In the genomic region with DNA sequence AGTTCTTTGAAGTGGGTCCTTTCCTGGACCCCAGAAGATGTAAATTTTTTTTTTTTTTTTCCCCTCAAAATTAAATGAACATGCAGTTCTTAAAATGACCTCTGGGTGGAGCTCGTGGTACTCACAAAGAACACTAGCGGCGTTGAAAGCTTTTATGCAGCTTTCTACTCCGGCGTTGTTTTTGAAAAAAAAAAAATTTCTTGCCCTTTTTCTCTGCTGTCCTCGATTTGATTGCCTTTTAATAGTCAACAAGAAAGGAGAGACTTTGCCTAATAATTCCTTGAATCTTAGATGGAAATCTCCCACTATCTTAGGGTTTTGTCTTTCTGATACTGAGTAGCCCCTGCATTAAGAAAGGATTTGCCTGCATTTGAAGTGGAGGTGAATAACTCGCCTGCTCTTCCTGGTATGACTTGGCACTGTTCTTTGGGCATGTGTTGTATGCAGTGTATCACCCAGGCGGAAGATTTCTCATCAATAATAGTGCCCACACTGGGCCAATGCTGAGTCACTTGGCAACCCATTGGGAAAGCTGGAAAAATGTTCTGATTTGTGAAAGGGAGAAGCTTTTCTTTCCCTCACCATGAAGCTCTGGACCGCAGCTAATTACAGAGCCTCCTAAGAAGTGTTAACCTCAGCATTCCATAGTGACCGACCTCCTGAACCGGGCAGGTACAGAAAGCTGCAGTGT, we compare ENCODE assay signal across 9 cellular contexts.
DNase-seq lines count a peak whose midpoint lies in the region; ATAC-seq, FAIRE-seq and TF ChIP-seq lines count a peak whose summit lies in the region.
"Had no signal": no experiment of that assay in that cellular context is flagged by ENCODE, and none has a peak within 500 bp of the region (broad histone marks: within the 10 kb centered on the region; RNA-seq: fewer than 3 reads in every experiment).

No MANE protein-coding gene starts in this region.

- CTCF ChIA-PET in CD8-positive, alpha-beta T cell (lab: Charles Lee), result interaction anchor here (0.6 to 2.8 kb wide), 11 partner anchors 8 to 612 kb away, joined by 3 to 14 read pairs (median 4); no protein-coding TSS in a partner anchor
- CTCF ChIA-PET in K562 (lab: Yijun Ruan, JAX; ENCODE audit: low intra/inter-chr PET ratio), result interaction anchor here (0.6 to 0.7 kb wide), 6 partner anchors 20 to 1498 kb away, joined by 3 to 5 read pairs (median 3); no protein-coding TSS in a partner anchor

- H3F3A ChIP-seq in smooth muscle cell (ENCODE audit: low read depth), result no peaks in the 10 kb centered on the region

- TF ChIP-seq POLR2A in K562 (conservative IDR thresholded peaks at IDR 0.05), result no peak

- no peak overlapping the region for H3K4me3 ChIP-seq in CD8-positive, alpha-beta T cell (ENCODE audit: low read depth, low read length)
- no peak overlapping the region for H3K4me3 ChIP-seq in K562
- no peak overlapping the region for H3K4me3 ChIP-seq in smooth muscle cell

- no peaks in the 10 kb centered on the region for H3K9me3 Mint-ChIP-seq in CD8-positive, alpha-beta T cell
- H3K9me3 Mint-ChIP-seq in immature natural killer cell, result no peaks in the 10 kb centered on the region
- H3K9me3 Mint-ChIP-seq: activated B cell treated with CpG ODN at 0.5 μM for 24 hours had no signal

- H3K9me1 ChIP-seq in K562 (ENCODE audit: control insufficient read depth, insufficient read depth, low read length), result no peaks in the 10 kb centered on the region

- H3K4me2 ChIP-seq in K562 (ENCODE audit: insufficient read depth, low read length) (no peak overlapping the region), smooth muscle cell (peak overlapping the region; percentile 12)

- peak; percentile 81 for FAIRE-seq in GM19239 (lab: Jason Lieb, UNC)
- FAIRE-seq in K562 (lab: Jason Lieb, UNC), result peak; percentile 19

- H3K4me1 Mint-ChIP-seq in CD8-positive, alpha-beta T cell (ENCODE audit: low read depth), result peaks cover 9% of the 10 kb centered on the region
- no peaks in the 10 kb centered on the region for H3K4me1 Mint-ChIP-seq in immature natural killer cell

- no peaks in the 10 kb centered on the region for H3K9me3 ChIP-seq in CD8-positive, alpha-beta T cell (ENCODE audit: low read length)
- H3K9me3 ChIP-seq in K562 (replicated peaks; ENCODE audit: control insufficient read depth, insufficient read depth, low read depth, low read length) (no peaks in the 10 kb centered on the region), smooth muscle cell (replicated peaks; ENCODE audit: low read depth) (no peaks in the 10 kb centered on the region)

- peak overlapping the region; percentile 71 for H3K4me3 Mint-ChIP-seq in CD8-positive, alpha-beta T cell
- H3K4me3 Mint-ChIP-seq in immature natural killer cell, result peak overlapping the region in 2 of 5 donors; percentile 36 to 42
- H3K4me3 Mint-ChIP-seq: activated B cell treated with CpG ODN at 0.5 μM for 24 hours had no signal

- H3K9ac ChIP-seq in K562 (ENCODE audit: insufficient read depth in 1 of 2, low read depth in 2 of 2, low read length in 2 of 2) (no peak overlapping the region), smooth muscle cell (ENCODE audit: low read depth) (no peak overlapping the region)

- intact Hi-C loops in CD8-positive, alpha-beta T cell (cut with DNase I, micrococcal nuclease), result loop anchor here (1.0 to 10.0 kb wide), 5 partner anchors 56 to 1769 kb away; a partner anchor contains a TSS
- intact Hi-C loops in K562 (cut with micrococcal nuclease), result loop anchor here (5.0 to 10.0 kb wide), 3 partner anchors 56 to 1479 kb away; no protein-coding TSS in a partner anchor

- no peak for TF ChIP-seq EP300 in K562 (IDR thresholded peaks at IDR 0.05; ENCODE audit: low read length)

- H4K20me1 ChIP-seq in K562 (replicated peaks; ENCODE audit: control insufficient read depth, insufficient read depth, low read length) (no peaks in the 10 kb centered on the region), smooth muscle cell (ENCODE audit: low read depth) (no peaks in the 10 kb centered on the region)

- no peak overlapping the region for H3K27ac Mint-ChIP-seq in CD8-positive, alpha-beta T cell
- H3K27ac Mint-ChIP-seq in immature natural killer cell, result no peak overlapping the region
- H3K27ac Mint-ChIP-seq: activated B cell treated with CpG ODN at 0.5 μM for 24 hours had no signal

- DNase-seq in CD8-positive, alpha-beta T cell, result peak in 3 of 7 experiments; percentile 3 to 25 (median 11)
- DNase-seq in GM19239 (ENCODE audit: insufficient read length, low spot score) (peak; percentile 5), NCI-H226 (peak; percentile 43), K562 (ENCODE audit: extremely low read depth in 1 of 4, low spot score in 3 of 4) (peak; percentile 27 to 49 (median 39)), immature natural killer cell (peak; percentile 9 to 40 (median 21)), smooth muscle cell (lab: John Stamatoyannopoulos, UW; ENCODE audit: unreplicated experiment) (no peak)
- DNase-seq: activated B cell treated with CpG ODN at 0.5 μM for 24 hours had no signal

- ATAC-seq in CD8-positive, alpha-beta T cell, result no peak
- no peak for ATAC-seq in K562
- no peak for ATAC-seq in GM18867 (IDR thresholded peaks at IDR 0.05; ENCODE audit: unreplicated experiment)
- ATAC-seq in GM18873 (IDR thresholded peaks at IDR 0.05; ENCODE audit: low FRiP score, unreplicated experiment), result no peak

- H3K27me3 ChIP-seq in CD8-positive, alpha-beta T cell (ENCODE audit: insufficient read depth, low read length), result no peaks in the 10 kb centered on the region
- H3K27me3 ChIP-seq in K562 (ENCODE audit: control insufficient read depth in 2 of 2, insufficient read depth in 2 of 2, low read length in 2 of 2) (no peaks in the 10 kb centered on the region), smooth muscle cell (ENCODE audit: low read depth) (no peaks in the 10 kb centered on the region)

- H3K36me3 ChIP-seq in CD8-positive, alpha-beta T cell (ENCODE audit: insufficient read depth, low read length), result no peaks in the 10 kb centered on the region
- no peaks in the 10 kb centered on the region for H3K36me3 ChIP-seq in K562 (ENCODE audit: control insufficient read depth, insufficient read depth, low read length)
- no peaks in the 10 kb centered on the region for H3K36me3 ChIP-seq in smooth muscle cell (ENCODE audit: low read depth)

- 0% methylated on average over 7 of the region's 11 CpGs for WGBS in K562 (ENCODE audit: insufficient coverage, low coverage, missing lambda C conversion rate)
- 21% methylated on average over 11 of the region's 11 CpGs for WGBS in smooth muscle cell (ENCODE audit: low lambda C conversion rate)

- no peak overlapping the region for H2AFZ ChIP-seq in K562 (ENCODE audit: low read depth, low read length)
- no peak overlapping the region for H2AFZ ChIP-seq in smooth muscle cell (ENCODE audit: low read depth)

- no peaks in the 10 kb centered on the region for H3K4me1 ChIP-seq in CD8-positive, alpha-beta T cell (ENCODE audit: insufficient read depth, low read length)
- H3K4me1 ChIP-seq in K562 (replicated peaks in 1 of 2; ENCODE audit: control insufficient read depth in 2 of 2, insufficient read depth in 2 of 2, low read length in 2 of 2) (no peaks in the 10 kb centered on the region), smooth muscle cell (ENCODE audit: low read depth) (no peaks in the 10 kb centered on the region)

- in situ Hi-C loops in K562 (cut with MboI), result no loop called here

- no peaks in the 10 kb centered on the region for H3K27me3 Mint-ChIP-seq in CD8-positive, alpha-beta T cell (ENCODE audit: low read depth)
- H3K27me3 Mint-ChIP-seq in immature natural killer cell (ENCODE audit: low read depth in 3 of 3), result peaks cover 0 to 15% (median 0%) of the 10 kb centered on the region in 3 donors
- H3K27me3 Mint-ChIP-seq: activated B cell treated with CpG ODN at 0.5 μM for 24 hours had no signal

- no peaks in the 10 kb centered on the region for H3K79me2 ChIP-seq in K562 (ENCODE audit: control insufficient read depth, insufficient read depth, low read length)
- no peaks in the 10 kb centered on the region for H3K79me2 ChIP-seq in smooth muscle cell (ENCODE audit: low read depth)

- peak; percentile 57 for TF ChIP-seq CTCF in CD8-positive, alpha-beta T cell (IDR thresholded peaks at IDR 0.05)
- TF ChIP-seq CTCF in K562 (IDR thresholded peaks at IDR 0.05 in 2 of 3, conservative IDR thresholded peaks at IDR 0.05 in 1 of 3; ENCODE audit: insufficient read depth in 2 of 3, low read depth in 1 of 3, low read length in 3 of 3) (peak; percentile 35 to 73 (median 38); a peak in 4 of 6 replicates), smooth muscle cell (IDR thresholded peaks at IDR 0.05; ENCODE audit: borderline replicate concordance, insufficient read depth, poor library complexity, severe bottlenecking) (peak; percentile 73)

- TF ChIP-seq RAD21 in K562 (CRISPR knock-in tag; conservative IDR thresholded peaks at IDR 0.05 in 1 of 2, IDR thresholded peaks at IDR 0.05 in 1 of 2), result peak; percentile 51 to 57

- no TSS peak for BruUV-seq in K562 (replicated peaks; lab: Mats Ljungman, UMichigan)

- no peaks in the 10 kb centered on the region for H3K36me3 Mint-ChIP-seq in CD8-positive, alpha-beta T cell
- H3K36me3 Mint-ChIP-seq in immature natural killer cell, result no peaks in the 10 kb centered on the region

- H3K27ac ChIP-seq in CD8-positive, alpha-beta T cell (ENCODE audit: low read depth, low read length), result no peak overlapping the region
- H3K27ac ChIP-seq in K562 (ENCODE audit: extremely low read depth, low read depth, low read length) (no peak overlapping the region), smooth muscle cell (ENCODE audit: low read depth) (no peak overlapping the region)

- POLR2A ChIA-PET in CD8-positive, alpha-beta T cell (lab: Charles Lee), result no interaction called here
- POLR2A ChIA-PET in K562 (lab: Yijun Ruan, JAX), result no interaction called here

TF ChIP-seq in K562, 482 proteins besides CTCF, POLR2A, EP300 and RAD21:
- TF ChIP-seq SMC3 (conservative IDR thresholded peaks at IDR 0.05; ENCODE audit: insufficient read depth, low read depth, low read length) (peak; percentile 17; the same call in 1 of the 2 replicates), GABPA (tag; conservative IDR thresholded peaks at IDR 0.05; ENCODE audit: low read depth) (no peak), ZNF384 (IDR thresholded peaks at IDR 0.05; ENCODE audit: low read depth, low read length) (peak; percentile 34; the same call in 1 of the 2 replicates)
- TF ChIP-seq, protein P1, sequence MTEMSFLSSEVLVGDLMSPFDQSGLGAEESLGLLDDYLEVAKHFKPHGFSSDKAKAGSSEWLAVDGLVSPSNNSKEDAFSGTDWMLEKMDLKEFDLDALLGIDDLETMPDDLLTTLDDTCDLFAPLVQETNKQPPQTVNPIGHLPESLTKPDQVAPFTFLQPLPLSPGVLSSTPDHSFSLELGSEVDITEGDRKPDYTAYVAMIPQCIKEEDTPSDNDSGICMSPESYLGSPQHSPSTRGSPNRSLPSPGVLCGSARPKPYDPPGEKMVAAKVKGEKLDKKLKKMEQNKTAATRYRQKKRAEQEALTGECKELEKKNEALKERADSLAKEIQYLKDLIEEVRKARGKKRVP (CRISPR knock-in tag; IDR thresholded peaks at IDR 0.05), result no peak
